Comparison of ENCODE assay signal across 1 cellular context in the genomic region with DNA sequence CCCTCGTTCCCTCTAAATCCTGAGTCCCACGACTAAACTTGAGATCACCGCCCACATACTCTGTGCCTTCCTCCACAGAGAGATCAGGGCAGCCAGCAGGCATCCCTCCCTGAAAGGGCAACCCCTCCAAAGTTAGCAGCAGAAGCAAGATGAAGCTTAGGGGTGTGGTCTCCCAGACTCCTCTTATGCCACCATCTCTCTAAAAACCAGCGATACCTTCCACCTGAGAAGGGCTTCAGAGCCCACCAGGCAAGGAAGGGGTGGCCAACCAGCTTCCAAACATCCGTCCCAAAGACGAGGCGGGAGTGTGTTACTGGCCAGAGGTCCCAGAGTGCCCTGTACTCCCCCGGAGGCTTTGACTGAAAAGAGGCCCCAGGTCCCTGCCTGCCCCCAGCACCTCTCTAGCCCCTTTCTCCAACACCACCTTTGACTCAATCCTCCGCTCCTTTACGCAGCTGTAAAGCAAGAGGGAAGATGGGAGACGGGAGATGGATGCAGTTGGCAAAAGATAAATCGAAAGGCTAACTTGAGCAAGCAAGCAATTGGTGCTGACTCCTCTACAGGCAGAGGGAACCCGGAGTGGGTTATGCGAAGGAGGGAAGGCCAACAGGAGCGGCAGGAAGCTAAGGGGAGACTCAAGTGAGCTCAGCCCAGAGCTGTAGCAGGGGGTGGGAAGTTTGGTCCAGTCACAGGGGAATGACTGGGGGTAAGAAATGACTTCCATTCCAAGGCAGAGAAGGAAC.
TF ChIP-seq lines count a peak whose summit lies in the region.

No MANE protein-coding gene starts in this region.

TF ChIP-seq in IMR-90, 13 proteins besides CTCF, POLR2A, EP300 and RAD21:
- TF ChIP-seq CEBPB (IDR thresholded peaks at IDR 0.05; ENCODE audit: low read depth, low read length) (0 out of 2 replicates have a peak, but pooled peaks have one; percentile 18), MXI1 (IDR thresholded peaks at IDR 0.05; ENCODE audit: borderline replicate concordance, low read depth, low read length) (no peak), SMC3 (IDR thresholded peaks at IDR 0.05; ENCODE audit: low read depth, low read length) (no peak), CHD1 (IDR thresholded peaks at IDR 0.05; ENCODE audit: low read depth, low read length) (0 out of 2 replicates have a peak, but pooled peaks have one; percentile 24)
